In genomic region chr13:108656742-108657141, GRCh38 we compare ENCODE assay signal across 26 cellular contexts. TPM values are rescaled to one million over a fixed set of nuclear protein-coding genes. Genes with fewer than 3 reads are reported as not detected.
"Had no signal": no experiment of that assay in that cellular context is flagged by ENCODE, and none has a peak within 500 bp of the region (broad histone marks: within the 10 kb centered on the region; RNA-seq: fewer than 3 reads in every experiment).

No MANE protein-coding gene starts in this region.

- H3K9me3 ChIP-seq: colonic mucosa, esophagus squamous epithelium, gastrocnemius medialis, gastroesophageal sphincter had no signal

- H3K27me3 ChIP-seq: colonic mucosa, esophagus muscularis mucosa, esophagus squamous epithelium, foreskin keratinocyte, gastrocnemius medialis, gastroesophageal sphincter, heart left ventricle, heart right ventricle had no signal

- FAIRE-seq: endometrium, endothelial cell of umbilical vein had no signal

- H3K27ac ChIP-seq: colonic mucosa, coronary artery, dorsolateral prefrontal cortex, epithelial cell of prostate, esophagus muscularis mucosa, esophagus squamous epithelium, foreskin keratinocyte, gastrocnemius medialis, gastroesophageal sphincter, heart left ventricle, heart right ventricle had no signal

- ATAC-seq: effector memory CD8-positive, alpha-beta T cell; esophagus mucosa; foreskin keratinocyte; gastrocnemius medialis; gastroesophageal sphincter; heart left ventricle; heart right ventricle had no signal

- H3K36me3 ChIP-seq: colonic mucosa, esophagus muscularis mucosa, esophagus squamous epithelium, gastrocnemius medialis, gastroesophageal sphincter, heart left ventricle, heart right ventricle had no signal

- H3K4me3 ChIP-seq: colonic mucosa, coronary artery, dorsolateral prefrontal cortex, esophagus muscularis mucosa, esophagus squamous epithelium, gastrocnemius medialis, gastroesophageal sphincter, heart left ventricle, heart right ventricle had no signal

- H3K4me1 ChIP-seq: colonic mucosa, esophagus muscularis mucosa, esophagus squamous epithelium, foreskin keratinocyte, gastrocnemius medialis, gastroesophageal sphincter, heart left ventricle, heart right ventricle had no signal

- DNase-seq: colonic mucosa; cortex of kidney; dermis blood vessel endothelial cell; dorsolateral prefrontal cortex; effector CD4-positive, alpha-beta T cell; effector CD8-positive, alpha-beta T cell; effector memory CD4-positive, alpha-beta T cell; effector memory CD8-positive, alpha-beta T cell; endodermal cell; erythroblast; esophagus squamous epithelium; foreskin keratinocyte; foreskin melanocyte; gastrocnemius medialis; glutamatergic neuron; head of caudate nucleus; heart left ventricle; heart right ventricle had no signal

RNA-seq across cellular contexts. Expression of gene MYO16, which starts 27.3 kb away (rescaled TPM):
- total RNA-seq: dermis blood vessel endothelial cell, dermis microvascular lymphatic vessel endothelial cell had no signal
